8 cellular contexts compared by ENCODE assay signal in genomic region chr7:77415822-77416620, GRCh38. TPM values are rescaled to one million over a fixed set of nuclear protein-coding genes. Genes with fewer than 3 reads are reported as not detected.
DNase-seq lines count a peak whose midpoint lies in the region; ATAC-seq, FAIRE-seq and TF ChIP-seq lines count a peak whose summit lies in the region.

A gene with protein sequence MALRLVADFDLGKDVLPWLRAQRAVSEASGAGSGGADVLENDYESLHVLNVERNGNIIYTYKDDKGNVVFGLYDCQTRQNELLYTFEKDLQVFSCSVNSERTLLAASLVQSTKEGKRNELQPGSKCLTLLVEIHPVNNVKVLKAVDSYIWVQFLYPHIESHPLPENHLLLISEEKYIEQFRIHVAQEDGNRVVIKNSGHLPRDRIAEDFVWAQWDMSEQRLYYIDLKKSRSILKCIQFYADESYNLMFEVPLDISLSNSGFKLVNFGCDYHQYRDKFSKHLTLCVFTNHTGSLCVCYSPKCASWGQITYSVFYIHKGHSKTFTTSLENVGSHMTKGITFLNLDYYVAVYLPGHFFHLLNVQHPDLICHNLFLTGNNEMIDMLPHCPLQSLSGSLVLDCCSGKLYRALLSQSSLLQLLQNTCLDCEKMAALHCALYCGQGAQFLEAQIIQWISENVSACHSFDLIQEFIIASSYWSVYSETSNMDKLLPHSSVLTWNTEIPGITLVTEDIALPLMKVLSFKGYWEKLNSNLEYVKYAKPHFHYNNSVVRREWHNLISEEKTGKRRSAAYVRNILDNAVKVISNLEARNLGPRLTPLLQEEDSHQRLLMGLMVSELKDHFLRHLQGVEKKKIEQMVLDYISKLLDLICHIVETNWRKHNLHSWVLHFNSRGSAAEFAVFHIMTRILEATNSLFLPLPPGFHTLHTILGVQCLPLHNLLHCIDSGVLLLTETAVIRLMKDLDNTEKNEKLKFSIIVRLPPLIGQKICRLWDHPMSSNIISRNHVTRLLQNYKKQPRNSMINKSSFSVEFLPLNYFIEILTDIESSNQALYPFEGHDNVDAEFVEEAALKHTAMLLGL (minus strand): TSS chr7:77416349. CDS start chr7:77416321, 28 bp downstream.

- intact Hi-C loops in endothelial cell of umbilical vein (cut with micrococcal nuclease) (no loop called here), mucosa of descending colon (cut with DNase I, micrococcal nuclease) (no loop called here), stomach (cut with DNase I; ENCODE audit: low total_unique reads) (no loop called here)

- H3K36me3 ChIP-seq in endothelial cell of umbilical vein (ENCODE audit: control insufficient read depth in 2 of 2, extremely low read depth in 1 of 2, insufficient read depth in 2 of 2, low read length in 2 of 2) (no peaks in the 10 kb centered on the region), mucosa of descending colon (ENCODE audit: low read depth) (no peaks in the 10 kb centered on the region), stomach (no peaks in the 10 kb centered on the region)

- peak; percentile 62 for TF ChIP-seq POLR2A in GM15510 (IDR thresholded peaks at IDR 0.05; ENCODE audit: borderline replicate concordance, extremely low read depth, insufficient read length)
- TF ChIP-seq POLR2A in endothelial cell of umbilical vein (IDR thresholded peaks at IDR 0.05; ENCODE audit: low read depth, low read length), result no peak
- no peak for TF ChIP-seq POLR2A in stomach (IDR thresholded peaks at IDR 0.05)

- H3K4me1 ChIP-seq in endothelial cell of umbilical vein (ENCODE audit: control insufficient read depth, extremely low read depth, insufficient read depth, low read length) (peaks cover 4% of the 10 kb centered on the region), mucosa of descending colon (ENCODE audit: low read depth) (peaks cover 8% of the 10 kb centered on the region), stomach (peaks cover 17 to 50% (median 24%) of the 10 kb centered on the region in 4 donors)

- no peaks in the 10 kb centered on the region for H3K9me1 ChIP-seq in endothelial cell of umbilical vein (replicated peaks; ENCODE audit: control insufficient read depth, extremely low read depth, insufficient read depth, low read length)

- POLR2A ChIA-PET in endothelial cell of umbilical vein (lab: Charles Lee), result interaction anchor here (0.8 kb wide), 1 partner anchor 64 kb away, joined by 4 read pairs; no protein-coding TSS in a partner anchor

- H2AFZ ChIP-seq in endothelial cell of umbilical vein (ENCODE audit: low read depth, low read length), result peak within 1 kb of the TSS; percentile 74

- WGBS in stomach, 5 donors, result 0 to 1% (median 1%) methylated on average over 40 to 93 of the region's 93 CpGs

- H3K4me3 ChIP-seq in endothelial cell of umbilical vein (replicated peaks in 1 of 3; ENCODE audit: insufficient read depth in 1 of 3, low read depth in 1 of 3, low read length in 3 of 3), result peak within 1 kb of the TSS; percentile 35 to 68 (median 47)
- H3K4me3 ChIP-seq in mucosa of descending colon, result peak within 1 kb of the TSS; percentile 77
- H3K4me3 ChIP-seq in stomach, result peak within 1 kb of the TSS; percentile 73 to 90 (median 82)

- no peak for TF ChIP-seq EP300 in stomach (IDR thresholded peaks at IDR 0.05)

- BruUV-seq in endothelial cell of umbilical vein (replicated peaks; lab: Mats Ljungman, UMichigan), result no TSS peak

- no peaks in the 10 kb centered on the region for H3K79me2 ChIP-seq in endothelial cell of umbilical vein (ENCODE audit: control insufficient read depth, insufficient read depth, low read length)

- CTCF ChIA-PET in endothelial cell of umbilical vein (lab: Charles Lee), result interaction anchor here (0.6 to 2.5 kb wide), 7 partner anchors 8 to 750 kb away, joined by 3 to 9 read pairs (median 4); no protein-coding TSS in a partner anchor

- DNase-seq in NCI-H2029 (lab: John Stamatoyannopoulos, UW) (peak; percentile 57), endothelial cell of umbilical vein (ENCODE audit: low read depth, low spot score) (peak; percentile 30), mucosa of descending colon (peak; percentile 77 to 87 (median 82)), stomach (peak; percentile 83), NCI-H1048 (lab: John Stamatoyannopoulos, UW) (no peak)
- peak; percentile 57 for DNase-seq in activated CD8-positive, alpha-beta memory T cell treated with anti-CD3 and anti-CD28 coated beads, Interleukin-2, amount 50 U/mL, for 4 hours

- H3K4me2 ChIP-seq in endothelial cell of umbilical vein (ENCODE audit: insufficient read depth, low read length), result peak within 1 kb of the TSS; percentile 41

- FAIRE-seq in endothelial cell of umbilical vein (lab: Jason Lieb, UNC), result no peak

- TF ChIP-seq CTCF in endothelial cell of umbilical vein (IDR thresholded peaks at IDR 0.05; ENCODE audit: extremely low read depth in 1 of 2, insufficient read depth in 1 of 2, low read depth in 1 of 2, low read length in 2 of 2) (no peak), mucosa of descending colon (IDR thresholded peaks at IDR 0.05) (no peak), stomach (IDR thresholded peaks at IDR 0.05) (peak in 1 of 7 experiments; percentile 28)

- H3K27me3 ChIP-seq in endothelial cell of umbilical vein (ENCODE audit: control insufficient read depth in 2 of 2, insufficient read depth in 2 of 2, low read length in 2 of 2), result no peaks in the 10 kb centered on the region
- H3K27me3 ChIP-seq in stomach, result no peaks in the 10 kb centered on the region

- ATAC-seq in HG02610 (IDR thresholded peaks at IDR 0.05; ENCODE audit: unreplicated experiment) (peak; percentile 52), mucosa of descending colon (peak; percentile 86)

- H3K9ac ChIP-seq in endothelial cell of umbilical vein (replicated peaks; ENCODE audit: extremely low read depth, insufficient read depth, low read length), result peak within 1 kb of the TSS; percentile 24

- no peaks in the 10 kb centered on the region for H4K20me1 ChIP-seq in endothelial cell of umbilical vein (replicated peaks; ENCODE audit: control insufficient read depth, extremely low read depth, insufficient read depth, low read length)

- dilution Hi-C loops in endothelial cell of umbilical vein (cut with MboI; ENCODE audit: extremely low pct_ligation_motif_present, low sequenced_read_pairs), result no loop called here

- H3K27ac ChIP-seq in endothelial cell of umbilical vein (ENCODE audit: insufficient read depth, low read depth, low read length) (no peak within 1 kb of the TSS), stomach (peak within 1 kb of the TSS; percentile 92 to 96 (median 93))

- H3K9me3 ChIP-seq in endothelial cell of umbilical vein (replicated peaks; ENCODE audit: control insufficient read depth, insufficient read depth, low read length) (no peaks in the 10 kb centered on the region), mucosa of descending colon (no peaks in the 10 kb centered on the region), stomach (no peaks in the 10 kb centered on the region)

TF ChIP-seq in endothelial cell of umbilical vein, 7 proteins besides CTCF, POLR2A, EP300 and RAD21:
- TF ChIP-seq JUN (IDR thresholded peaks at IDR 0.05; ENCODE audit: borderline replicate concordance, insufficient read depth, insufficient read length, low read depth), result no peak
- TF ChIP-seq MYC (IDR thresholded peaks at IDR 0.05; ENCODE audit: low read depth, low read length), result no peak
- TF ChIP-seq FOS (IDR thresholded peaks at IDR 0.05; ENCODE audit: borderline replicate concordance, insufficient read depth, low read length), result no peak
- no peak for TF ChIP-seq GATA2 (IDR thresholded peaks at IDR 0.05; ENCODE audit: insufficient read depth, insufficient read length, low read depth, low read length)
- TF ChIP-seq MAX (IDR thresholded peaks at IDR 0.05; ENCODE audit: insufficient read depth, insufficient read length), result no peak
- no peak for TF ChIP-seq EZH2 (IDR thresholded peaks at IDR 0.05; ENCODE audit: borderline replicate concordance, low read depth, low read length, severe bottlenecking)
- TF ChIP-seq POLR2AphosphoS5 (IDR thresholded peaks at IDR 0.05; ENCODE audit: insufficient read depth, low read depth, low read length), result no peak

RNA-seq across cellular contexts. Expression of the gene that starts here (rescaled TPM):
- total RNA-seq in endothelial cell of umbilical vein, result 2.4 and 5.8 TPM in 2 replicates
- 2.0 and 2.3 TPM in 2 replicates for polyA plus RNA-seq in endothelial cell of umbilical vein
- polyA plus RNA-seq in endothelial cell of umbilical vein (2011; cell fraction: cytosol; rRNA removed), result 1.3 and 1.6 TPM in 2 replicates
- polyA plus RNA-seq in endothelial cell of umbilical vein (2011; cell fraction: nucleus; rRNA removed), result 13.0 and 15.6 TPM in 2 replicates
- 1.6 and 2.5 TPM in 2 replicates for polyA plus RNA-seq in endothelial cell of umbilical vein (2012)
- polyA minus RNA-seq in endothelial cell of umbilical vein, result 8.7 and 10.4 TPM in 2 replicates
- polyA minus RNA-seq in endothelial cell of umbilical vein (2011; cell fraction: cytosol; rRNA and poly(A)+ RNA removed), result not detected
- polyA minus RNA-seq in endothelial cell of umbilical vein (2011; cell fraction: nucleus; rRNA and poly(A)+ RNA removed), result 7.7 and 10.3 TPM in 2 replicates
- total RNA-seq in mucosa of descending colon, result 10 to 100 TPM in 2 of 3 donors, 1 to 10 TPM in 1; 8.0 to 16.7 (median 14.2) TPM
- 10 to 100 TPM in 4 of 5 donors, 1 to 10 TPM in 1; 3.5 to 52.1 (median 35.3) TPM for total RNA-seq in stomach
- polyA plus RNA-seq in stomach, result 10 to 100 TPM in 1 of 3 donors, 1 to 10 TPM in 2; 7.7 to 13.2 (median 8.1) TPM
